1 cellular context compared by ENCODE assay signal in the genomic region with DNA sequence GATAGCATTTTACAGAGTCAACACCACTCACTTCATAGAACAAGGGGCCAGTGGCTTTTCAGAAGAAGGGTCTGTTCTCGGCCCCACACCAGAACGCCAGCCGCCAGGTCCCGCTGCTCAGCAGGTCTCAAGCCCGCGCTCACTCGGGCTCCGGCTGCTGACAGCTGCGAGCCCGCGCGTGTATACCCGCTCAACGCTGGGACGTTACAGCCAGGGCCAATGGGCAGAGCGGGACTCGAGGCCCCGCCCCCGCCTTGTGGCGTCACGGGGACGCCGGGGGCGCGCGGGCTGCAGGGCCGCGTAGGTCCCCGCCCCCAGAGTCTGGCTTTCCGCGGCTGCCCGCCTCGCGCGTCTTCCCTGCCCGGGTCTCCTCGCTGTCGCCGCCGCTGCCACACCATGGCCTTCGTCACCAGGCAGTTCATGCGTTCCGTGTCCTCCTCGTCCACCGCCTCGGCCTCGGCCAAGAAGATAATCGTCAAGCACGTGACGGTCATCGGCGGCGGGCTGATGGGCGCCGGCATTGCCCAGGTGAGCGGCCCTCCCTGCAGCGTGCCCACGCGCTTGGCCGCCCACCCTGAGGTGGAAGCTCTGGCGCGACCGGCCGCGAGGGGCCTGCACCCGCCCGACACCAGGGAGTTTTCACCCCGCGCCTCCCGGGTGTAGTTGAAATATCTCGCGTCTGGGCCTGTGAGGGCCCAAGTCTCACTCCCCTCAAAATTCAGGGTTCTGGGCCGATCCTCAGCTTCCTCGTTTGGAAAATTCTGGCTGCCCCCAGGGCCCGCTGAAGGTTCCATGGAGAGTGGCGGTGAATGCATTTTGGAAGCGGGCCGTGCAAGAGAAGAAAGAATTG.
TF ChIP-seq lines count a peak whose summit lies in the region.

A gene (plus strand): TSS at position 353 of the 850 bp plus-strand sequence. CDS start 44 bp downstream, at position 397.

TF ChIP-seq in HepG2, 621 proteins besides CTCF, POLR2A, EP300 and RAD21 (continued from another document and continues in another):
- no peak for TF ChIP-seq THYN1 (CRISPR knock-in tag; IDR thresholded peaks at IDR 0.05; ENCODE audit: borderline replicate concordance, low read depth)
- no peak for TF ChIP-seq MYNN (CRISPR knock-in tag; IDR thresholded peaks at IDR 0.05; ENCODE audit: low read depth)
- TF ChIP-seq, protein P1, sequence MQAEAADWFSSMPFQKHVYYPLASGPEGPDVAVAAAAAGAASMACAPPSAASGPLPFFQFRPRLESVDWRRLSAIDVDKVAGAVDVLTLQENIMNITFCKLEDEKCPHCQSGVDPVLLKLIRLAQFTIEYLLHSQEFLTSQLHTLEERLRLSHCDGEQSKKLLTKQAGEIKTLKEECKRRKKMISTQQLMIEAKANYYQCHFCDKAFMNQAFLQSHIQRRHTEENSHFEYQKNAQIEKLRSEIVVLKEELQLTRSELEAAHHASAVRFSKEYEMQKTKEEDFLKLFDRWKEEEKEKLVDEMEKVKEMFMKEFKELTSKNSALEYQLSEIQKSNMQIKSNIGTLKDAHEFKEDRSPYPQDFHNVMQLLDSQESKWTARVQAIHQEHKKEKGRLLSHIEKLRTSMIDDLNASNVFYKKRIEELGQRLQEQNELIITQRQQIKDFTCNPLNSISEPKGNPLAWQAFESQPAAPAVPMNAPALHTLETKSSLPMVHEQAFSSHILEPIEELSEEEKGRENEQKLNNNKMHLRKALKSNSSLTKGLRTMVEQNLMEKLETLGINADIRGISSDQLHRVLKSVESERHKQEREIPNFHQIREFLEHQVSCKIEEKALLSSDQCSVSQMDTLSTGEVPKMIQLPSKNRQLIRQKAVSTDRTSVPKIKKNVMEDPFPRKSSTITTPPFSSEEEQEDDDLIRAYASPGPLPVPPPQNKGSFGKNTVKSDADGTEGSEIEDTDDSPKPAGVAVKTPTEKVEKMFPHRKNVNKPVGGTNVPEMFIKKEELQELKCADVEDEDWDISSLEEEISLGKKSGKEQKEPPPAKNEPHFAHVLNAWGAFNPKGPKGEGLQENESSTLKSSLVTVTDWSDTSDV (CRISPR knock-in tag; IDR thresholded peaks at IDR 0.05): no peak
- TF ChIP-seq, protein P2, sequence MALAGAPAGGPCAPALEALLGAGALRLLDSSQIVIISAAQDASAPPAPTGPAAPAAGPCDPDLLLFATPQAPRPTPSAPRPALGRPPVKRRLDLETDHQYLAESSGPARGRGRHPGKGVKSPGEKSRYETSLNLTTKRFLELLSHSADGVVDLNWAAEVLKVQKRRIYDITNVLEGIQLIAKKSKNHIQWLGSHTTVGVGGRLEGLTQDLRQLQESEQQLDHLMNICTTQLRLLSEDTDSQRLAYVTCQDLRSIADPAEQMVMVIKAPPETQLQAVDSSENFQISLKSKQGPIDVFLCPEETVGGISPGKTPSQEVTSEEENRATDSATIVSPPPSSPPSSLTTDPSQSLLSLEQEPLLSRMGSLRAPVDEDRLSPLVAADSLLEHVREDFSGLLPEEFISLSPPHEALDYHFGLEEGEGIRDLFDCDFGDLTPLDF (CRISPR knock-in tag; IDR thresholded peaks at IDR 0.05): peak; percentile 90
- TF ChIP-seq, protein P3, sequence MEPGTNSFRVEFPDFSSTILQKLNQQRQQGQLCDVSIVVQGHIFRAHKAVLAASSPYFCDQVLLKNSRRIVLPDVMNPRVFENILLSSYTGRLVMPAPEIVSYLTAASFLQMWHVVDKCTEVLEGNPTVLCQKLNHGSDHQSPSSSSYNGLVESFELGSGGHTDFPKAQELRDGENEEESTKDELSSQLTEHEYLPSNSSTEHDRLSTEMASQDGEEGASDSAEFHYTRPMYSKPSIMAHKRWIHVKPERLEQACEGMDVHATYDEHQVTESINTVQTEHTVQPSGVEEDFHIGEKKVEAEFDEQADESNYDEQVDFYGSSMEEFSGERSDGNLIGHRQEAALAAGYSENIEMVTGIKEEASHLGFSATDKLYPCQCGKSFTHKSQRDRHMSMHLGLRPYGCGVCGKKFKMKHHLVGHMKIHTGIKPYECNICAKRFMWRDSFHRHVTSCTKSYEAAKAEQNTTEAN (CRISPR knock-in tag; conservative IDR thresholded peaks at IDR 0.05): no peak
- TF ChIP-seq, protein P4, sequence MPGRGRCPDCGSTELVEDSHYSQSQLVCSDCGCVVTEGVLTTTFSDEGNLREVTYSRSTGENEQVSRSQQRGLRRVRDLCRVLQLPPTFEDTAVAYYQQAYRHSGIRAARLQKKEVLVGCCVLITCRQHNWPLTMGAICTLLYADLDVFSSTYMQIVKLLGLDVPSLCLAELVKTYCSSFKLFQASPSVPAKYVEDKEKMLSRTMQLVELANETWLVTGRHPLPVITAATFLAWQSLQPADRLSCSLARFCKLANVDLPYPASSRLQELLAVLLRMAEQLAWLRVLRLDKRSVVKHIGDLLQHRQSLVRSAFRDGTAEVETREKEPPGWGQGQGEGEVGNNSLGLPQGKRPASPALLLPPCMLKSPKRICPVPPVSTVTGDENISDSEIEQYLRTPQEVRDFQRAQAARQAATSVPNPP (CRISPR knock-in tag; IDR thresholded peaks at IDR 0.05): no peak; the same call in 1 of the 2 replicates
- TF ChIP-seq ARID2 (CRISPR knock-in tag; IDR thresholded peaks at IDR 0.05; ENCODE audit: borderline replicate concordance): peak; percentile 88; the same call in 1 of the 2 replicates
- 0 out of 2 replicates have a peak, but pooled peaks have one; percentile 64 for TF ChIP-seq HNRNPL (IDR thresholded peaks at IDR 0.05; ENCODE audit: low read depth, low read length)
- peak; percentile 90 for TF ChIP-seq ZNF564 (CRISPR knock-in tag; IDR thresholded peaks at IDR 0.05)
- TF ChIP-seq ZNF17 (CRISPR knock-in tag; IDR thresholded peaks at IDR 0.05): no peak
- TF ChIP-seq POLR2G (IDR thresholded peaks at IDR 0.05; ENCODE audit: low read depth, low read length): peak; percentile 66
- no peak for TF ChIP-seq ZNF569 (CRISPR knock-in tag; IDR thresholded peaks at IDR 0.05; ENCODE audit: borderline replicate concordance)
- TF ChIP-seq, protein P5, sequence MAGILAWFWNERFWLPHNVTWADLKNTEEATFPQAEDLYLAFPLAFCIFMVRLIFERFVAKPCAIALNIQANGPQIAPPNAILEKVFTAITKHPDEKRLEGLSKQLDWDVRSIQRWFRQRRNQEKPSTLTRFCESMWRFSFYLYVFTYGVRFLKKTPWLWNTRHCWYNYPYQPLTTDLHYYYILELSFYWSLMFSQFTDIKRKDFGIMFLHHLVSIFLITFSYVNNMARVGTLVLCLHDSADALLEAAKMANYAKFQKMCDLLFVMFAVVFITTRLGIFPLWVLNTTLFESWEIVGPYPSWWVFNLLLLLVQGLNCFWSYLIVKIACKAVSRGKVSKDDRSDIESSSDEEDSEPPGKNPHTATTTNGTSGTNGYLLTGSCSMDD (CRISPR knock-in tag; IDR thresholded peaks at IDR 0.05): no peak
- TF ChIP-seq FOXP1 (IDR thresholded peaks at IDR 0.05): no peak
- TF ChIP-seq FOXP1 (CRISPR knock-in tag; IDR thresholded peaks at IDR 0.05): no peak
- TF ChIP-seq, protein P6, sequence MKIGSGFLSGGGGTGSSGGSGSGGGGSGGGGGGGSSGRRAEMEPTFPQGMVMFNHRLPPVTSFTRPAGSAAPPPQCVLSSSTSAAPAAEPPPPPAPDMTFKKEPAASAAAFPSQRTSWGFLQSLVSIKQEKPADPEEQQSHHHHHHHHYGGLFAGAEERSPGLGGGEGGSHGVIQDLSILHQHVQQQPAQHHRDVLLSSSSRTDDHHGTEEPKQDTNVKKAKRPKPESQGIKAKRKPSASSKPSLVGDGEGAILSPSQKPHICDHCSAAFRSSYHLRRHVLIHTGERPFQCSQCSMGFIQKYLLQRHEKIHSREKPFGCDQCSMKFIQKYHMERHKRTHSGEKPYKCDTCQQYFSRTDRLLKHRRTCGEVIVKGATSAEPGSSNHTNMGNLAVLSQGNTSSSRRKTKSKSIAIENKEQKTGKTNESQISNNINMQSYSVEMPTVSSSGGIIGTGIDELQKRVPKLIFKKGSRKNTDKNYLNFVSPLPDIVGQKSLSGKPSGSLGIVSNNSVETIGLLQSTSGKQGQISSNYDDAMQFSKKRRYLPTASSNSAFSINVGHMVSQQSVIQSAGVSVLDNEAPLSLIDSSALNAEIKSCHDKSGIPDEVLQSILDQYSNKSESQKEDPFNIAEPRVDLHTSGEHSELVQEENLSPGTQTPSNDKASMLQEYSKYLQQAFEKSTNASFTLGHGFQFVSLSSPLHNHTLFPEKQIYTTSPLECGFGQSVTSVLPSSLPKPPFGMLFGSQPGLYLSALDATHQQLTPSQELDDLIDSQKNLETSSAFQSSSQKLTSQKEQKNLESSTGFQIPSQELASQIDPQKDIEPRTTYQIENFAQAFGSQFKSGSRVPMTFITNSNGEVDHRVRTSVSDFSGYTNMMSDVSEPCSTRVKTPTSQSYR (CRISPR knock-in tag; IDR thresholded peaks at IDR 0.05; ENCODE audit: borderline replicate concordance): no peak
- TF ChIP-seq SSRP1 (CRISPR knock-in tag; IDR thresholded peaks at IDR 0.05): no peak
- TF ChIP-seq, protein P7, sequence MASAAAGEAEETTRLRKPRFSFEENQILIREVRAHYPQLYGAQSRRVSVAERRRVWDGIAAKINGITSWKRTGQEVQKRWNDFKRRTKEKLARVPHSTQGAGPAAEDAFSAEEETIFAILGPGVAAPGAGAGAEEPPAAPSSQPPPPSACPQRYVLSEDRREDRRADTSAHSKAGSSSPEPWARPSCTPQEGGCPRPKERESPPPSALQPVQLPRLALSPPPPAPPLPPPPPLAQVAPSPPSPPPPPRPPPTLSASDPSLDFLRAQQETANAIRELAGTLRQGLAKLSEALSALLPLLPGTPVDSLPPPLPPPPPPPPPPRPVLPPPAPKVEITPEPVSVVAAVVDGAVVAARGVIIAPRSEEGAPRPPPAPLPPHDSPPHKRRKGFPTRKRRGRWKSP (CRISPR knock-in tag; IDR thresholded peaks at IDR 0.05): peak; percentile 80
- no peak for TF ChIP-seq XBP1 (CRISPR knock-in tag; IDR thresholded peaks at IDR 0.05)
- TF ChIP-seq, protein P8, sequence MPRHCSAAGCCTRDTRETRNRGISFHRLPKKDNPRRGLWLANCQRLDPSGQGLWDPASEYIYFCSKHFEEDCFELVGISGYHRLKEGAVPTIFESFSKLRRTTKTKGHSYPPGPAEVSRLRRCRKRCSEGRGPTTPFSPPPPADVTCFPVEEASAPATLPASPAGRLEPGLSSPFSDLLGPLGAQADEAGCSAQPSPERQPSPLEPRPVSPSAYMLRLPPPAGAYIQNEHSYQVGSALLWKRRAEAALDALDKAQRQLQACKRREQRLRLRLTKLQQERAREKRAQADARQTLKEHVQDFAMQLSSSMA (CRISPR knock-in tag; IDR thresholded peaks at IDR 0.05): no peak
- peak; percentile 95 for TF ChIP-seq ZNF598 (CRISPR knock-in tag; IDR thresholded peaks at IDR 0.05; ENCODE audit: borderline replicate concordance)
- TF ChIP-seq, protein P9, sequence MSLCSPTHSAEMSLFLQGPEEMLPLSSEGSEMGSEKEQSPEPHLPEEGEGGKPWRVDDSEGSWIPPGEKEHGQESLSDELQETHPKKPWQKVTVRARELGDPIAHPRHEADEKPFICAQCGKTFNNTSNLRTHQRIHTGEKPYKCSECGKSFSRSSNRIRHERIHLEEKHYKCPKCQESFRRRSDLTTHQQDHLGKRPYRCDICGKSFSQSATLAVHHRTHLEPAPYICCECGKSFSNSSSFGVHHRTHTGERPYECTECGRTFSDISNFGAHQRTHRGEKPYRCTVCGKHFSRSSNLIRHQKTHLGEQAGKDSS (CRISPR knock-in tag; IDR thresholded peaks at IDR 0.05; ENCODE audit: borderline replicate concordance, low read depth): no peak
- TF ChIP-seq GATA4 (IDR thresholded peaks at IDR 0.05; ENCODE audit: borderline replicate concordance, low read depth): no peak
- TF ChIP-seq, protein P10, sequence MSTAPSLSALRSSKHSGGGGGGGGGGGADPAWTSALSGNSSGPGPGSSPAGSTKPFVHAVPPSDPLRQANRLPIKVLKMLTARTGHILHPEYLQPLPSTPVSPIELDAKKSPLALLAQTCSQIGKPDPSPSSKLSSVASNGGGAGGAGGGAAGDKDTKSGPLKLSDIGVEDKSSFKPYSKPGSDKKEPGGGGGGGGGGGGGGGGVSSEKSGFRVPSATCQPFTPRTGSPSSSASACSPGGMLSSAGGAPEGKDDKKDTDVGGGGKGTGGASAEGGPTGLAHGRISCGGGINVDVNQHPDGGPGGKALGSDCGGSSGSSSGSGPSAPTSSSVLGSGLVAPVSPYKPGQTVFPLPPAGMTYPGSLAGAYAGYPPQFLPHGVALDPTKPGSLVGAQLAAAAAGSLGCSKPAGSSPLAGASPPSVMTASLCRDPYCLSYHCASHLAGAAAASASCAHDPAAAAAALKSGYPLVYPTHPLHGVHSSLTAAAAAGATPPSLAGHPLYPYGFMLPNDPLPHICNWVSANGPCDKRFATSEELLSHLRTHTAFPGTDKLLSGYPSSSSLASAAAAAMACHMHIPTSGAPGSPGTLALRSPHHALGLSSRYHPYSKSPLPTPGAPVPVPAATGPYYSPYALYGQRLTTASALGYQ (CRISPR knock-in tag; IDR thresholded peaks at IDR 0.05): no peak
- no peak for TF ChIP-seq ZFYVE20 (CRISPR knock-in tag; IDR thresholded peaks at IDR 0.05; ENCODE audit: borderline replicate concordance, low read depth)
- TF ChIP-seq ZEB1 (IDR thresholded peaks at IDR 0.05; ENCODE audit: insufficient replicate concordance, low read depth): no peak
- TF ChIP-seq MEF2D (CRISPR knock-in tag; IDR thresholded peaks at IDR 0.05): peak; percentile 41; the same call in 1 of the 2 replicates
- TF ChIP-seq, protein P11, sequence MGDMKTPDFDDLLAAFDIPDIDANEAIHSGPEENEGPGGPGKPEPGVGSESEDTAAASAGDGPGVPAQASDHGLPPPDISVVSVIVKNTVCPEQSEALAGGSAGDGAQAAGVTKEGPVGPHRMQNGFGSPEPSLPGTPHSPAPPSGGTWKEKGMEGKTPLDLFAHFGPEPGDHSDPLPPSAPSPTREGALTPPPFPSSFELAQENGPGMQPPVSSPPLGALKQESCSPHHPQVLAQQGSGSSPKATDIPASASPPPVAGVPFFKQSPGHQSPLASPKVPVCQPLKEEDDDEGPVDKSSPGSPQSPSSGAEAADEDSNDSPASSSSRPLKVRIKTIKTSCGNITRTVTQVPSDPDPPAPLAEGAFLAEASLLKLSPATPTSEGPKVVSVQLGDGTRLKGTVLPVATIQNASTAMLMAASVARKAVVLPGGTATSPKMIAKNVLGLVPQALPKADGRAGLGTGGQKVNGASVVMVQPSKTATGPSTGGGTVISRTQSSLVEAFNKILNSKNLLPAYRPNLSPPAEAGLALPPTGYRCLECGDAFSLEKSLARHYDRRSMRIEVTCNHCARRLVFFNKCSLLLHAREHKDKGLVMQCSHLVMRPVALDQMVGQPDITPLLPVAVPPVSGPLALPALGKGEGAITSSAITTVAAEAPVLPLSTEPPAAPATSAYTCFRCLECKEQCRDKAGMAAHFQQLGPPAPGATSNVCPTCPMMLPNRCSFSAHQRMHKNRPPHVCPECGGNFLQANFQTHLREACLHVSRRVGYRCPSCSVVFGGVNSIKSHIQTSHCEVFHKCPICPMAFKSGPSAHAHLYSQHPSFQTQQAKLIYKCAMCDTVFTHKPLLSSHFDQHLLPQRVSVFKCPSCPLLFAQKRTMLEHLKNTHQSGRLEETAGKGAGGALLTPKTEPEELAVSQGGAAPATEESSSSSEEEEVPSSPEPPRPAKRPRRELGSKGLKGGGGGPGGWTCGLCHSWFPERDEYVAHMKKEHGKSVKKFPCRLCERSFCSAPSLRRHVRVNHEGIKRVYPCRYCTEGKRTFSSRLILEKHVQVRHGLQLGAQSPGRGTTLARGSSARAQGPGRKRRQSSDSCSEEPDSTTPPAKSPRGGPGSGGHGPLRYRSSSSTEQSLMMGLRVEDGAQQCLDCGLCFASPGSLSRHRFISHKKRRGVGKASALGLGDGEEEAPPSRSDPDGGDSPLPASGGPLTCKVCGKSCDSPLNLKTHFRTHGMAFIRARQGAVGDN (CRISPR knock-in tag; IDR thresholded peaks at IDR 0.05): peak; percentile 97
- TF ChIP-seq KAT7 (CRISPR knock-in tag; IDR thresholded peaks at IDR 0.05; ENCODE audit: borderline replicate concordance): peak; percentile 83; the same call in 1 of the 2 replicates
- 0 out of 2 replicates have a peak, but pooled peaks have one; percentile 33 for TF ChIP-seq ZNF510 (CRISPR knock-in tag; IDR thresholded peaks at IDR 0.05; ENCODE audit: low read depth)
- TF ChIP-seq RARA (CRISPR knock-in tag; IDR thresholded peaks at IDR 0.05): no peak
- TF ChIP-seq ZNF10 (CRISPR knock-in tag; IDR thresholded peaks at IDR 0.05; ENCODE audit: borderline replicate concordance, low read depth): no peak
